19 cellular contexts compared by ENCODE assay signal in genomic region chr19:40862785-40863184, GRCh38. TPM values are rescaled to one million over a fixed set of nuclear protein-coding genes. Genes with fewer than 3 reads are reported as not detected.
DNase-seq lines count a peak whose midpoint lies in the region; ATAC-seq and TF ChIP-seq lines count a peak whose summit lies in the region.
"Had no signal": no experiment of that assay in that cellular context is flagged by ENCODE, and none has a peak within 500 bp of the region (broad histone marks: within the 10 kb centered on the region; RNA-seq: fewer than 3 reads in every experiment).

No MANE protein-coding gene starts in this region.

- no peak overlapping the region for H3K4me3 ChIP-seq in subcutaneous abdominal adipose tissue (ENCODE audit: low read depth in 1 of 5, low read length in 5 of 5)
- no peak overlapping the region for H3K4me3 ChIP-seq in upper lobe of right lung
- H3K4me3 ChIP-seq: esophagus muscularis mucosa, left ventricle myocardium inferior, pancreas, tibial nerve had no signal

- DNase-seq in GM04504 (ENCODE audit: low read depth) (peak; percentile 20), MV-4-11 (lab: John Stamatoyannopoulos, UW) (peak; percentile 83), fibroblast of peridontal ligament (ENCODE audit: extremely low read depth) (peak; percentile 91), cardiac septum (ENCODE audit: low spot score) (no peak), iPS-NIHi7 (ENCODE audit: extremely low spot score) (no peak), upper lobe of right lung (no peak)
- DNase-seq: activated T-cell treated with anti-CD3 and anti-CD28 coated beads, Interleukin-2, amount 50 U/mL, for 4 hours; brain microvascular endothelial cell; CD8-positive, alpha-beta memory T cell; left ventricle myocardium inferior; NCI-H1105; pancreas; RPMI8226; small intestine had no signal

- no peak overlapping the region for H3K9ac ChIP-seq in subcutaneous abdominal adipose tissue (ENCODE audit: low read length in 5 of 5)

- H3K27me3 ChIP-seq in subcutaneous abdominal adipose tissue (ENCODE audit: control insufficient read depth in 5 of 5, insufficient read depth in 4 of 5, low read length in 5 of 5) (no peaks in the 10 kb centered on the region), upper lobe of right lung (no peaks in the 10 kb centered on the region)
- H3K27me3 ChIP-seq: brain microvascular endothelial cell, pancreas, tibial nerve had no signal

- H3K9me3 ChIP-seq in subcutaneous abdominal adipose tissue (ENCODE audit: control insufficient read depth in 5 of 5, low read length in 5 of 5), result no peaks in the 10 kb centered on the region
- no peaks in the 10 kb centered on the region for H3K9me3 ChIP-seq in upper lobe of right lung
- H3K9me3 ChIP-seq: esophagus muscularis mucosa, left ventricle myocardium inferior, pancreas, tibial nerve had no signal

- ATAC-seq in upper lobe of right lung, result no peak
- ATAC-seq: activated T-cell treated with anti-CD3 and anti-CD28 coated beads, Interleukin-2, amount 50 U/mL, for 4 hours had no signal

- peak overlapping the region; percentile 69 for H3K27ac ChIP-seq in subcutaneous abdominal adipose tissue (ENCODE audit: low read depth, low read length)
- no peak overlapping the region for H3K27ac ChIP-seq in upper lobe of right lung
- H3K27ac ChIP-seq: brain microvascular endothelial cell, esophagus muscularis mucosa, left ventricle myocardium inferior, pancreas, tibial nerve had no signal

- TF ChIP-seq CTCF in upper lobe of right lung (IDR thresholded peaks at IDR 0.05), result no peak

- peaks cover 0 to 9% (median 0%) of the 10 kb centered on the region in 5 donors for H3K4me1 ChIP-seq in subcutaneous abdominal adipose tissue (ENCODE audit: control insufficient read depth in 5 of 5, insufficient read depth in 5 of 5, low read length in 5 of 5)
- H3K4me1 ChIP-seq in upper lobe of right lung, result no peaks in the 10 kb centered on the region
- H3K4me1 ChIP-seq: esophagus muscularis mucosa, left ventricle myocardium inferior, pancreas, tibial nerve had no signal

- intact Hi-C loops in cardiac septum (cut with DNase I) (no loop called here), upper lobe of right lung (cut with DNase I) (no loop called here)

- H3K36me3 ChIP-seq in subcutaneous abdominal adipose tissue (ENCODE audit: control insufficient read depth in 5 of 5, insufficient read depth in 5 of 5, low read length in 5 of 5) (no peaks in the 10 kb centered on the region), upper lobe of right lung (no peaks in the 10 kb centered on the region)
- H3K36me3 ChIP-seq: brain microvascular endothelial cell, esophagus muscularis mucosa, left ventricle myocardium inferior, pancreas, tibial nerve had no signal

RNA-seq across cellular contexts. Expression of gene CYP2A6, which starts 12.5 kb away (rescaled TPM):
- total RNA-seq in cardiac septum, result not detected
- not detected for total RNA-seq in upper lobe of right lung
- total RNA-seq: CD8-positive, alpha-beta memory T cell; dermis microvascular lymphatic vessel endothelial cell; esophagus muscularis mucosa; G401; left ventricle myocardium inferior had no signal

RNA-seq across cellular contexts. Expression of gene CYP2A7, which starts 19.2 kb away (rescaled TPM):
- total RNA-seq in cardiac septum (not detected), upper lobe of right lung (1.7 TPM)
- total RNA-seq: activated T-cell treated with anti-CD3 and anti-CD28 coated beads, Interleukin-2, amount 50 U/mL, for 4 hours; CD8-positive, alpha-beta memory T cell; dermis microvascular lymphatic vessel endothelial cell; esophagus muscularis mucosa; G401; left ventricle myocardium inferior; tibial nerve had no signal

Comparison
In these comparisons a context has a peak if more than half of its experiments do, and no peak if none do; other contexts are left out.
1. DNase-seq: peak in GM04504 (single experiment), MV-4-11 (single experiment) and fibroblast of peridontal ligament (single experiment); none in cardiac septum (single experiment), iPS-NIHi7 (single experiment) and upper lobe of right lung (single experiment).